1 cellular context compared by ENCODE assay signal in the genomic region with DNA sequence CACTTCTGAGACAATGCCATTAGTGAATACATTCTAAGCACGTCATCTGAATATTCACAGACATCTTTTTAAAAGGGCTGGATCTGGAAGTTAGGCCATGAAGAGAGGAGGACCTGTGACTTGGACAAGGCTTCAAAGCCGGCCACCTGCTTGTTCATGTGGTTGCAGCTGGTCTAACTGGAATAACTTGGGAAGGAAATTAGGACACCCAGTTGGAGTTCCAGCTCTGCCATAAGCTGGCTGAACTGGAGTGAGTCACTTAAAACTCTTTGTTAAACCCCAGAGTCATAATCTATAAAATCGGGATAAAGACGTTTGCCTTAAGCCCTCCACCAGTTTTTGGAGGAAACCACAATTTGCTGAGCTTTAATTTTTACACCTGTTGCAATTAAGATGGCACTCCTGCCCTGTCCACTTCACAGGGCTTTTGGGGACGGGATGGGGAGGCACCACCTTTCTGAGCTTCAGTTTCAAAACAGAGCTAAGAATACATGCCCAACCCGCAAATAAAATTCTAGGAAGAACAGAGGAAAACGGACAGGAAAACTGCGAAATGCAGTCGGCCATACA.
TF ChIP-seq lines count a peak whose summit lies in the region.

No MANE protein-coding gene starts in this region.

TF ChIP-seq in K562, 482 proteins besides CTCF, POLR2A, EP300 and RAD21 (continued from another document and continues in another):
- TF ChIP-seq, protein P1, sequence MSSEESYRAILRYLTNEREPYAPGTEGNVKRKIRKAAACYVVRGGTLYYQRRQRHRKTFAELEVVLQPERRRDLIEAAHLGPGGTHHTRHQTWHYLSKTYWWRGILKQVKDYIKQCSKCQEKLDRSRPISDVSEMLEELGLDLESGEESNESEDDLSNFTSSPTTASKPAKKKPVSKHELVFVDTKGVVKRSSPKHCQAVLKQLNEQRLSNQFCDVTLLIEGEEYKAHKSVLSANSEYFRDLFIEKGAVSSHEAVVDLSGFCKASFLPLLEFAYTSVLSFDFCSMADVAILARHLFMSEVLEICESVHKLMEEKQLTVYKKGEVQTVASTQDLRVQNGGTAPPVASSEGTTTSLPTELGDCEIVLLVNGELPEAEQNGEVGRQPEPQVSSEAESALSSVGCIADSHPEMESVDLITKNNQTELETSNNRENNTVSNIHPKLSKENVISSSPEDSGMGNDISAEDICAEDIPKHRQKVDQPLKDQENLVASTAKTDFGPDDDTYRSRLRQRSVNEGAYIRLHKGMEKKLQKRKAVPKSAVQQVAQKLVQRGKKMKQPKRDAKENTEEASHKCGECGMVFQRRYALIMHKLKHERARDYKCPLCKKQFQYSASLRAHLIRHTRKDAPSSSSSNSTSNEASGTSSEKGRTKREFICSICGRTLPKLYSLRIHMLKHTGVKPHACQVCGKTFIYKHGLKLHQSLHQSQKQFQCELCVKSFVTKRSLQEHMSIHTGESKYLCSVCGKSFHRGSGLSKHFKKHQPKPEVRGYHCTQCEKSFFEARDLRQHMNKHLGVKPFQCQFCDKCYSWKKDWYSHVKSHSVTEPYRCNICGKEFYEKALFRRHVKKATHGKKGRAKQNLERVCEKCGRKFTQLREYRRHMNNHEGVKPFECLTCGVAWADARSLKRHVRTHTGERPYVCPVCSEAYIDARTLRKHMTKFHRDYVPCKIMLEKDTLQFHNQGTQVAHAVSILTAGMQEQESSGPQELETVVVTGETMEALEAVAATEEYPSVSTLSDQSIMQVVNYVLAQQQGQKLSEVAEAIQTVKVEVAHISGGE (CRISPR knock-in tag; IDR thresholded peaks at IDR 0.05), result no peak
- TF ChIP-seq NR4A1 (CRISPR knock-in tag; IDR thresholded peaks at IDR 0.05) (no peak), NR4A1 (tag; IDR thresholded peaks at IDR 0.05) (no peak), PML (IDR thresholded peaks at IDR 0.05; ENCODE audit: low read length) (no peak), CBX5 (IDR thresholded peaks at IDR 0.05; ENCODE audit: borderline replicate concordance, low read depth) (no peak), ZNF217 (CRISPR knock-in tag; IDR thresholded peaks at IDR 0.05) (no peak), TBP (optimal IDR thresholded peaks at IDR 0.05; ENCODE audit: low read depth, low read length) (no peak), ARNT (IDR thresholded peaks at IDR 0.05) (no peak), CAMTA2 (CRISPR knock-in tag; conservative IDR thresholded peaks at IDR 0.05) (no peak), L3MBTL2 (IDR thresholded peaks at IDR 0.05) (peak; percentile 65), ATF3 (IDR thresholded peaks at IDR 0.05) (no peak), ATF3 (CRISPR knock-in tag; conservative IDR thresholded peaks at IDR 0.05) (0 out of 2 replicates have a peak, but pooled peaks have one; percentile 32), MED1 (CRISPR knock-in tag; IDR thresholded peaks at IDR 0.05; ENCODE audit: borderline replicate concordance) (no peak), NR2C1 (IDR thresholded peaks at IDR 0.05) (no peak), NR2C1 (tag; IDR thresholded peaks at IDR 0.05) (no peak), MAFG (tag; conservative IDR thresholded peaks at IDR 0.05) (peak; percentile 42; the same call in 1 of the 2 replicates), ZC3H8 (IDR thresholded peaks at IDR 0.05) (no peak), KLF6 (CRISPR knock-in tag; IDR thresholded peaks at IDR 0.05; ENCODE audit: borderline replicate concordance) (no peak), THRAP3 (IDR thresholded peaks at IDR 0.05; ENCODE audit: borderline replicate concordance) (no peak), ZNF79 (CRISPR knock-in tag; IDR thresholded peaks at IDR 0.05; ENCODE audit: low read depth) (no peak), ZNF445 (CRISPR knock-in tag; IDR thresholded peaks at IDR 0.05; ENCODE audit: low read depth) (no peak), ETS1 (conservative IDR thresholded peaks at IDR 0.05; ENCODE audit: control insufficient read depth, low read depth, low read length) (no peak), MIER1 (IDR thresholded peaks at IDR 0.05; ENCODE audit: low read depth) (no peak), GABPA (tag; conservative IDR thresholded peaks at IDR 0.05; ENCODE audit: low read depth) (no peak), FOXP1 (CRISPR knock-in tag; IDR thresholded peaks at IDR 0.05) (no peak), TAF9B (IDR thresholded peaks at IDR 0.05; ENCODE audit: partially characterized antibody) (no peak), FOXP4 (CRISPR knock-in tag; IDR thresholded peaks at IDR 0.05; ENCODE audit: borderline replicate concordance) (no peak), STAG1 (CRISPR knock-in tag; IDR thresholded peaks at IDR 0.05; ENCODE audit: borderline replicate concordance) (no peak), ZNF197 (CRISPR knock-in tag; IDR thresholded peaks at IDR 0.05; ENCODE audit: low read depth) (no peak), HMGN3 (IDR thresholded peaks at IDR 0.05; ENCODE audit: borderline replicate concordance, extremely low read depth, insufficient read length, low read depth, low read length) (no peak), DPF2 (IDR thresholded peaks at IDR 0.05) (no peak), CUX1 (CRISPR knock-in tag; IDR thresholded peaks at IDR 0.05) (no peak), IFI16 (CRISPR knock-in tag; IDR thresholded peaks at IDR 0.05) (no peak), MAFF (IDR thresholded peaks at IDR 0.05; ENCODE audit: low read length) (0 out of 2 replicates have a peak, but pooled peaks have one; percentile 9), NR1H2 (CRISPR knock-in tag; IDR thresholded peaks at IDR 0.05) (no peak), ZNF41 (CRISPR knock-in tag; conservative IDR thresholded peaks at IDR 0.05) (no peak), ZZZ3 (IDR thresholded peaks at IDR 0.05) (no peak)
- TF ChIP-seq, protein P2, sequence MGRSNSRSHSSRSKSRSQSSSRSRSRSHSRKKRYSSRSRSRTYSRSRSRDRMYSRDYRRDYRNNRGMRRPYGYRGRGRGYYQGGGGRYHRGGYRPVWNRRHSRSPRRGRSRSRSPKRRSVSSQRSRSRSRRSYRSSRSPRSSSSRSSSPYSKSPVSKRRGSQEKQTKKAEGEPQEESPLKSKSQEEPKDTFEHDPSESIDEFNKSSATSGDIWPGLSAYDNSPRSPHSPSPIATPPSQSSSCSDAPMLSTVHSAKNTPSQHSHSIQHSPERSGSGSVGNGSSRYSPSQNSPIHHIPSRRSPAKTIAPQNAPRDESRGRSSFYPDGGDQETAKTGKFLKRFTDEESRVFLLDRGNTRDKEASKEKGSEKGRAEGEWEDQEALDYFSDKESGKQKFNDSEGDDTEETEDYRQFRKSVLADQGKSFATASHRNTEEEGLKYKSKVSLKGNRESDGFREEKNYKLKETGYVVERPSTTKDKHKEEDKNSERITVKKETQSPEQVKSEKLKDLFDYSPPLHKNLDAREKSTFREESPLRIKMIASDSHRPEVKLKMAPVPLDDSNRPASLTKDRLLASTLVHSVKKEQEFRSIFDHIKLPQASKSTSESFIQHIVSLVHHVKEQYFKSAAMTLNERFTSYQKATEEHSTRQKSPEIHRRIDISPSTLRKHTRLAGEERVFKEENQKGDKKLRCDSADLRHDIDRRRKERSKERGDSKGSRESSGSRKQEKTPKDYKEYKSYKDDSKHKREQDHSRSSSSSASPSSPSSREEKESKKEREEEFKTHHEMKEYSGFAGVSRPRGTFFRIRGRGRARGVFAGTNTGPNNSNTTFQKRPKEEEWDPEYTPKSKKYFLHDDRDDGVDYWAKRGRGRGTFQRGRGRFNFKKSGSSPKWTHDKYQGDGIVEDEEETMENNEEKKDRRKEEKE (IDR thresholded peaks at IDR 0.05; ENCODE audit: borderline replicate concordance in 1 of 2, control insufficient read depth in 1 of 2, low read depth in 2 of 2, low read length in 1 of 2), result no peak
- TF ChIP-seq, protein P3, sequence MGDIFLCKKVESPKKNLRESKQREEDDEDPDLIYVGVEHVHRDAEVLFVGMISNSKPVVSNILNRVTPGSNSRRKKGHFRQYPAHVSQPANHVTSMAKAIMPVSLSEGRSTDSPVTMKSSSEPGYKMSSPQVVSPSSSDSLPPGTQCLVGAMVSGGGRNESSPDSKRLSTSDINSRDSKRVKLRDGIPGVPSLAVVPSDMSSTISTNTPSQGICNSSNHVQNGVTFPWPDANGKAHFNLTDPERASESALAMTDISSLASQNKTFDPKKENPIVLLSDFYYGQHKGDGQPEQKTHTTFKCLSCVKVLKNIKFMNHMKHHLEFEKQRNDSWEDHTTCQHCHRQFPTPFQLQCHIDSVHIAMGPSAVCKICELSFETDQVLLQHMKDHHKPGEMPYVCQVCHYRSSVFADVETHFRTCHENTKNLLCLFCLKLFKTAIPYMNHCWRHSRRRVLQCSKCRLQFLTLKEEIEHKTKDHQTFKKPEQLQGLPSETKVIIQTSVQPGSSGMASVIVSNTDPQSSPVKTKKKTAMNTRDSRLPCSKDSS (IDR thresholded peaks at IDR 0.05; ENCODE audit: low read depth, partially characterized antibody), result no peak
- TF ChIP-seq, protein P4, sequence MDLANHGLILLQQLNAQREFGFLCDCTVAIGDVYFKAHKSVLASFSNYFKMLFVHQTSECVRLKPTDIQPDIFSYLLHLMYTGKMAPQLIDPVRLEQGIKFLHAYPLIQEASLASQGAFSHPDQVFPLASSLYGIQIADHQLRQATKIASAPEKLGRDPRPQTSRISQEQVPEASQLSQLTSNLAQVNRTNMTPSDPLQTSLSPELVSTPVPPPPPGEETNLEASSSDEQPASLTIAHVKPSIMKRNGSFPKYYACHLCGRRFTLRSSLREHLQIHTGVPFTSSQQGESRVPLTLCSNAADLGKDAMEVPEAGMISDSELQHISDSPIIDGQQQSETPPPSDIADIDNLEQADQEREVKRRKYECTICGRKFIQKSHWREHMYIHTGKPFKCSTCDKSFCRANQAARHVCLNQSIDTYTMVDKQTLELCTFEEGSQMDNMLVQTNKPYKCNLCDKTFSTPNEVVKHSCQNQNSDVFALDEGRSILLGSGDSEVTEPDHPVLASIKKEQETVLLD (IDR thresholded peaks at IDR 0.05), result no peak
- TF ChIP-seq, protein P5, sequence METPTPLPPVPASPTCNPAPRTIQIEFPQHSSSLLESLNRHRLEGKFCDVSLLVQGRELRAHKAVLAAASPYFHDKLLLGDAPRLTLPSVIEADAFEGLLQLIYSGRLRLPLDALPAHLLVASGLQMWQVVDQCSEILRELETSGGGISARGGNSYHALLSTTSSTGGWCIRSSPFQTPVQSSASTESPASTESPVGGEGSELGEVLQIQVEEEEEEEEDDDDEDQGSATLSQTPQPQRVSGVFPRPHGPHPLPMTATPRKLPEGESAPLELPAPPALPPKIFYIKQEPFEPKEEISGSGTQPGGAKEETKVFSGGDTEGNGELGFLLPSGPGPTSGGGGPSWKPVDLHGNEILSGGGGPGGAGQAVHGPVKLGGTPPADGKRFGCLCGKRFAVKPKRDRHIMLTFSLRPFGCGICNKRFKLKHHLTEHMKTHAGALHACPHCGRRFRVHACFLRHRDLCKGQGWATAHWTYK (CRISPR knock-in tag; IDR thresholded peaks at IDR 0.05), result no peak
